In genomic region chr3:132399054-132399929, GRCh38 we compare ENCODE assay signal across 8 cellular contexts. TPM values are rescaled to one million over a fixed set of nuclear protein-coding genes. Genes with fewer than 3 reads are reported as not detected.
DNase-seq lines count a peak whose midpoint lies in the region; ATAC-seq, FAIRE-seq and TF ChIP-seq lines count a peak whose summit lies in the region.

No MANE protein-coding gene starts in this region.

- CTCF ChIA-PET in PC-9 (lab: Charles Lee) = interaction anchor here (0.6 to 1.7 kb wide), 4 partner anchors 47 to 143 kb away, joined by 3 to 12 read pairs (median 3); no protein-coding TSS in a partner anchor

- no peaks in the 10 kb centered on the region for H3F3A ChIP-seq in PC-9 (ENCODE audit: insufficient read depth, low read depth)

- no peaks in the 10 kb centered on the region for H3K36me3 ChIP-seq in PC-9 (ENCODE audit: low read depth)

- no peak for FAIRE-seq in HTR-8/SVneo (lab: Jason Lieb, UNC)

- no peaks in the 10 kb centered on the region for H3K79me2 ChIP-seq in PC-9 (ENCODE audit: low read depth)

- H2AFZ ChIP-seq in PC-9 = no peak overlapping the region

- no peak overlapping the region for H3K4me2 ChIP-seq in PC-9

- H3K4me1 ChIP-seq in PC-9 (replicated peaks; ENCODE audit: insufficient read depth) = no peaks in the 10 kb centered on the region

- no TSS peak for BruUV-seq in PC-9 (replicated peaks; lab: Mats Ljungman, UMichigan)

- no peaks in the 10 kb centered on the region for H3K9me3 ChIP-seq in PC-9 (ENCODE audit: insufficient read depth, low read depth)

- H3K27ac ChIP-seq in PC-9 = no peak overlapping the region

- peak; percentile 50 for DNase-seq in A172 (ENCODE audit: low spot score)
- DNase-seq in EH (ENCODE audit: low read depth) = peak; percentile 62
- DNase-seq in HTR-8/SVneo (ENCODE audit: insufficient read length, low spot score) = peak; percentile 50
- peak; percentile 42 to 43 for DNase-seq in PC-9
- peak; percentile 77 for DNase-seq in dermis blood vessel endothelial cell
- peak; percentile 72 for DNase-seq in medulla oblongata (ENCODE audit: extremely low spot score)
- DNase-seq in NK-92 treated with Interleukin-12 subunit alpha and Interleukin-12 subunit beta, amount 100 ng/mL, for 24 hours (lab: John Stamatoyannopoulos, UW) = no peak

- TF ChIP-seq CTCF in PC-9 (conservative IDR thresholded peaks at IDR 0.05) = peak; percentile 91

- intact Hi-C loops in PC-9 (cut with micrococcal nuclease; ENCODE audit: unreplicated experiment) = loop anchor here (1.0 to 5.0 kb wide), 7 partner anchors 47 to 607 kb away; partner anchors contain the start of gene CPNE4

- H4K20me1 ChIP-seq in PC-9 (ENCODE audit: insufficient read depth) = no peaks in the 10 kb centered on the region

- H3K4me3 ChIP-seq in PC-9 = no peak overlapping the region

- no peak for ATAC-seq in GM18517 (IDR thresholded peaks at IDR 0.05; ENCODE audit: unreplicated experiment)

- H3K9me2 ChIP-seq in PC-9 (ENCODE audit: insufficient read depth) = no peaks in the 10 kb centered on the region

- POLR2A ChIA-PET in PC-9 (lab: Charles Lee; ENCODE audit: unreplicated experiment) = no interaction called here

- H3K27me3 ChIP-seq in PC-9 (ENCODE audit: insufficient read depth, low read depth) = no peaks in the 10 kb centered on the region

RNA-seq across cellular contexts. Expression of gene DNAJC13, which starts 18.0 kb away (rescaled TPM):
- 59.1 and 68.7 TPM in 2 replicates for total RNA-seq in A172 (2014; rRNA removed; shearing (Covaris generic))
- total RNA-seq in PC-9 (2021) = 44.6 and 56.6 TPM in 2 replicates
- 71.6 and 98.6 TPM in 2 replicates for total RNA-seq in dermis blood vessel endothelial cell
